ENCODE assay signal across 8 cellular contexts in genomic region chr17:59842901-59843652, GRCh38. TPM values are rescaled to one million over a fixed set of nuclear protein-coding genes. Genes with fewer than 3 reads are reported as not detected.
DNase-seq lines count a peak whose midpoint lies in the region; ATAC-seq, FAIRE-seq and TF ChIP-seq lines count a peak whose summit lies in the region.

No MANE protein-coding gene starts in this region.

- TF ChIP-seq RAD21 in H1 (IDR thresholded peaks at IDR 0.05 in 1 of 2, conservative IDR thresholded peaks at IDR 0.05 in 1 of 2; ENCODE audit: low read depth in 2 of 2, low read length in 2 of 2), result no peak

- H4K8ac ChIP-seq in H1 (ENCODE audit: extremely low read depth, insufficient read depth, low read length), result no peak overlapping the region
- no peak overlapping the region for H4K8ac ChIP-seq in trophoblast cell (ENCODE audit: low read depth, low read length)

- CTCF ChIA-PET in activated CD4-positive, alpha-beta T cell treated with anti-CD3 and anti-CD28 coated beads for 36 hours (lab: Charles Lee), result interaction anchor here (0.9 to 4.5 kb wide), 3 partner anchors 17 to 136 kb away, joined by 3 to 27 read pairs (median 4); partner anchors contain the start of genes PTRH2 and VMP1
- CTCF ChIA-PET in H1 (lab: Charles Lee; ENCODE audit: partially characterized antibody), result interaction anchor here (0.9 to 6.3 kb wide), 2 partner anchors 10 to 89 kb away, joined by 3 to 32 read pairs; no protein-coding TSS in a partner anchor

- no peak for TF ChIP-seq CTCF in H1 (IDR thresholded peaks at IDR 0.05; ENCODE audit: control extremely low read depth in 1 of 3, insufficient read depth in 1 of 3, low read depth in 1 of 3, low read length in 3 of 3)

- H2AK5ac ChIP-seq in H1 (ENCODE audit: low read depth, low read length) (no peak overlapping the region), trophoblast cell (ENCODE audit: low read length) (no peak overlapping the region)

- peak; percentile 71 for DNase-seq in activated CD4-positive, alpha-beta T cell treated with anti-CD3 and anti-CD28 coated beads for 36 hours
- DNase-seq in H1 (ENCODE audit: low read depth in 1 of 2, low spot score in 2 of 2) (no peak), trophoblast cell (peak; percentile 86 to 94), mesenteric fat pad (ENCODE audit: low spot score) (no peak), cortex of kidney (lab: John Stamatoyannopoulos, UW) (no peak), germinal center (ENCODE audit: low spot score) (no peak)

- intact Hi-C loops in activated CD4-positive, alpha-beta T cell treated with anti-CD3 and anti-CD28 coated beads for 36 hours (cut with DNase I, micrococcal nuclease), result loop anchor here (1.0 to 10.0 kb wide), 6 partner anchors 18 to 1506 kb away; no protein-coding TSS in a partner anchor

- H2BK5ac ChIP-seq in H1 (ENCODE audit: low read depth, low read length), result no peak overlapping the region
- no peak overlapping the region for H2BK5ac ChIP-seq in trophoblast cell (ENCODE audit: low read depth, low read length, poor library complexity)

- H3K9ac ChIP-seq in H1 (replicated peaks in 1 of 4; ENCODE audit: extremely low read depth in 1 of 4, low read depth in 3 of 4, low read length in 3 of 4), result no peak overlapping the region
- no peak overlapping the region for H3K9ac ChIP-seq in trophoblast cell (ENCODE audit: low read length)

- no peak for TF ChIP-seq EP300 in H1 (IDR thresholded peaks at IDR 0.05; ENCODE audit: borderline replicate concordance in 1 of 2, low read depth in 2 of 2, low read length in 2 of 2)

- H3K18ac ChIP-seq in H1 (ENCODE audit: extremely low read depth, low read length), result no peak overlapping the region
- H3K18ac ChIP-seq in trophoblast cell (ENCODE audit: low read length), result no peak overlapping the region

- no peak overlapping the region for H2BK20ac ChIP-seq in H1 (ENCODE audit: low read length)

- peaks cover 4% of the 10 kb centered on the region; the same call in 1 of the 2 replicates for H3K23me2 ChIP-seq in H1 (ENCODE audit: low read depth, low read length)

- no peaks in the 10 kb centered on the region for H3K9me3 ChIP-seq in H1 (ENCODE audit: insufficient read depth in 2 of 2, low read depth in 1 of 2, low read length in 1 of 2)
- H3K9me3 ChIP-seq in trophoblast cell (ENCODE audit: insufficient read depth, low read depth, low read length), result no peaks in the 10 kb centered on the region

- H3K4me1 ChIP-seq in H1 (replicated peaks in 1 of 4; ENCODE audit: control insufficient read depth in 3 of 4, insufficient read depth in 4 of 4, low read length in 3 of 4) (peaks cover 7 to 15% (median 10%) of the 10 kb centered on the region in 4 experiments; a peak in 6 of 7 replicates), trophoblast cell (ENCODE audit: control insufficient read depth in 1 of 2, insufficient read depth in 2 of 2, low read length in 2 of 2) (peaks cover 8 to 12% of the 10 kb centered on the region in 2 experiments)

- H3K14ac ChIP-seq in H1 (ENCODE audit: insufficient read length) (no peak overlapping the region), trophoblast cell (ENCODE audit: low read length) (no peak overlapping the region)

- no peak overlapping the region for H4K91ac ChIP-seq in H1 (replicated peaks; ENCODE audit: insufficient read length, low read length)
- no peak overlapping the region for H4K91ac ChIP-seq in trophoblast cell (ENCODE audit: low read depth, low read length)

- no peak overlapping the region for H3K56ac ChIP-seq in H1 (replicated peaks; ENCODE audit: insufficient read length, low read depth, low read length)

- H3K79me2 ChIP-seq in H1 (ENCODE audit: control insufficient read depth in 1 of 2, insufficient read depth in 2 of 2, low read length in 2 of 2), result peaks cover 3 to 28% of the 10 kb centered on the region in 2 experiments; a peak in 3 of 4 replicates
- H3K79me2 ChIP-seq in trophoblast cell (ENCODE audit: control insufficient read depth, insufficient read depth, low read length, poor library complexity), result peaks cover 6% of the 10 kb centered on the region

- H2BK12ac ChIP-seq in H1 (ENCODE audit: low read depth, low read length), result no peak overlapping the region
- H2BK12ac ChIP-seq in trophoblast cell (ENCODE audit: low read length), result no peak overlapping the region

- no peak overlapping the region for H2AFZ ChIP-seq in H1 (ENCODE audit: low read length)
- no peak overlapping the region for H2AFZ ChIP-seq in trophoblast cell (ENCODE audit: insufficient read depth, low read length, poor library complexity)

- H3K27ac Mint-ChIP-seq in activated CD4-positive, alpha-beta T cell treated with anti-CD3 and anti-CD28 coated beads for 36 hours, result peak overlapping the region; percentile 100

- 94% methylated on average over 13 of the region's 13 CpGs; no CpG with 5 or more reads in 1 of the 2 experiments for WGBS in H1 (ENCODE audit: extremely low coverage in 1 of 2, insufficient coverage in 1 of 2, insufficient read length in 1 of 2, insufficient replicate concordance in 2 of 2, low coverage in 1 of 2, low lambda C conversion rate in 2 of 2, missing lambda C conversion rate in 1 of 2), 2 experiments
- WGBS in trophoblast cell (ENCODE audit: extremely low coverage, insufficient coverage, insufficient read length), result no CpG with 5 or more reads among the region's 13 CpGs

- H3K79me1 ChIP-seq in H1 (ENCODE audit: low read depth, low read length) (no peaks in the 10 kb centered on the region), trophoblast cell (ENCODE audit: low read length) (peaks cover 15% of the 10 kb centered on the region)

- ATAC-seq in GM18505 (IDR thresholded peaks at IDR 0.05; ENCODE audit: unreplicated experiment), result no peak
- ATAC-seq in HG03354 (IDR thresholded peaks at IDR 0.05; ENCODE audit: poor library complexity, severe bottlenecking, unreplicated experiment), result peak; percentile 42
- peak; percentile 39 for ATAC-seq in activated CD4-positive, alpha-beta T cell treated with anti-CD3 and anti-CD28 coated beads for 36 hours

- no peaks in the 10 kb centered on the region for H4K20me1 ChIP-seq in H1 (replicated peaks in 1 of 2; ENCODE audit: control insufficient read depth in 1 of 2, insufficient read depth in 2 of 2, low read length in 2 of 2)

- H3K23ac ChIP-seq in H1 (ENCODE audit: insufficient read length), result no peak overlapping the region
- H3K23ac ChIP-seq in trophoblast cell (ENCODE audit: low read length), result no peak overlapping the region

- no peak overlapping the region for H4K12ac ChIP-seq in trophoblast cell (ENCODE audit: low read depth, low read length)

- H3K27me3 ChIP-seq in H1 (replicated peaks in 1 of 4; ENCODE audit: control insufficient read depth in 3 of 4, extremely low read depth in 1 of 4, insufficient read depth in 3 of 4, low read length in 3 of 4) (no peaks in the 10 kb centered on the region), trophoblast cell (ENCODE audit: insufficient read depth, low read length) (no peaks in the 10 kb centered on the region)

- H3K36me3 Mint-ChIP-seq in activated CD4-positive, alpha-beta T cell treated with anti-CD3 and anti-CD28 coated beads for 36 hours (ENCODE audit: low read depth), result peaks cover 59% of the 10 kb centered on the region

- no peak overlapping the region for H4K5ac ChIP-seq in H1 (ENCODE audit: insufficient read length, low read depth, low read length)

- no peak for FAIRE-seq in H1 (lab: Jason Lieb, UNC)

- no peak overlapping the region for H3K4ac ChIP-seq in H1 (replicated peaks; ENCODE audit: insufficient read length, low read depth, low read length)
- H3K4ac ChIP-seq in trophoblast cell (ENCODE audit: low read depth, low read length), result no peak overlapping the region

- H3K36me3 ChIP-seq in H1 (ENCODE audit: control insufficient read depth in 2 of 4, insufficient read depth in 4 of 4, low read length in 3 of 4) (peaks cover 0 to 27% (median 12%) of the 10 kb centered on the region in 4 experiments; a peak in 5 of 8 replicates), trophoblast cell (ENCODE audit: control insufficient read depth in 1 of 2, insufficient read depth in 2 of 2, low read length in 2 of 2) (peaks cover 4 to 11% of the 10 kb centered on the region in 2 experiments)

- H3K4me3 Mint-ChIP-seq in activated CD4-positive, alpha-beta T cell treated with anti-CD3 and anti-CD28 coated beads for 36 hours, result peak overlapping the region; percentile 100

- H2BK15ac ChIP-seq in H1 (ENCODE audit: low read length), result no peak overlapping the region

- TF ChIP-seq POLR2A in GM18505 (IDR thresholded peaks at IDR 0.05; ENCODE audit: borderline replicate concordance, extremely low read depth, insufficient read depth, insufficient read length), result peak; percentile 75
- peak; percentile 43 to 84 for TF ChIP-seq POLR2A in H1 (IDR thresholded peaks at IDR 0.05; ENCODE audit: control extremely low read depth in 1 of 2, low read depth in 2 of 2, low read length in 2 of 2)

- peaks cover 3% of the 10 kb centered on the region for H3K27me3 Mint-ChIP-seq in activated CD4-positive, alpha-beta T cell treated with anti-CD3 and anti-CD28 coated beads for 36 hours

- no peak overlapping the region for H2BK120ac ChIP-seq in H1 (replicated peaks; ENCODE audit: low read depth, low read length)
- no peak overlapping the region for H2BK120ac ChIP-seq in trophoblast cell (ENCODE audit: insufficient read depth, low read length, poor library complexity)

- POLR2A ChIA-PET in activated CD4-positive, alpha-beta T cell treated with anti-CD3 and anti-CD28 coated beads for 36 hours (lab: Charles Lee), result interaction anchor here (0.6 to 9.2 kb wide), 7 partner anchors 11 to 136 kb away, joined by 3 to 308 read pairs (median 83); partner anchors contain the start of genes PTRH2 and VMP1
- POLR2A ChIA-PET in H1 (lab: Charles Lee; ENCODE audit: partially characterized antibody), result interaction anchor here (0.6 to 11.2 kb wide), 4 partner anchors 14 to 90 kb away, joined by 3 to 137 read pairs (median 12); no protein-coding TSS in a partner anchor

- no peaks in the 10 kb centered on the region for H3K9me3 Mint-ChIP-seq in activated CD4-positive, alpha-beta T cell treated with anti-CD3 and anti-CD28 coated beads for 36 hours (ENCODE audit: low read depth)

- no peak overlapping the region for H3K27ac ChIP-seq in H1 (ENCODE audit: low read depth, low read length)
- H3K27ac ChIP-seq in trophoblast cell (ENCODE audit: low read depth, low read length), result peak overlapping the region; percentile 59

- no peak overlapping the region for H3K4me2 ChIP-seq in H1 (ENCODE audit: insufficient read depth in 1 of 2, low read depth in 2 of 2, low read length in 2 of 2)
- no peak overlapping the region for H3K4me2 ChIP-seq in trophoblast cell (ENCODE audit: low read length)

- peaks cover 59% of the 10 kb centered on the region for H3K4me1 Mint-ChIP-seq in activated CD4-positive, alpha-beta T cell treated with anti-CD3 and anti-CD28 coated beads for 36 hours

- no peak overlapping the region for H3K4me3 ChIP-seq in H1 (ENCODE audit: extremely low read depth in 1 of 4, insufficient read depth in 2 of 4, low read depth in 3 of 4, low read length in 4 of 4)
- H3K4me3 ChIP-seq in trophoblast cell (ENCODE audit: low read depth, low read length), result no peak overlapping the region

RNA-seq across cellular contexts. Expression of gene TUBD1, which starts 49.7 kb away (rescaled TPM):
- 10 to 100 TPM; 10.6 to 11.0 TPM for total RNA-seq in activated CD4-positive, alpha-beta T cell treated with anti-CD3 and anti-CD28 coated beads for 36 hours
- total RNA-seq in H1 (2021; fragmentation: NEBNext Ultra II Directional; extraction: Animal tissue kit (Norgen Biotek cat#: 25700)), result 16.1 and 17.5 TPM in 2 replicates
- polyA plus RNA-seq in H1 (2011; rRNA removed), result 5.7 and 9.1 TPM in 2 replicates
- polyA plus RNA-seq in H1 (2011; cell fraction: cytosol; rRNA removed), result 7.3 TPM
- polyA plus RNA-seq in H1 (2011; cell fraction: nucleus; rRNA removed), result 3.4 TPM
- polyA plus RNA-seq in H1 (2012, experiment 1 of 2), result 11.2 to 22.7 TPM (median 15.5 TPM) in 4 replicates
- 2.3 TPM for polyA plus RNA-seq in H1 (2012, experiment 2 of 2)
- polyA plus RNA-seq in H1 (2013, experiment 1 of 2), result 11.9 TPM
- polyA plus RNA-seq in H1 (2013, experiment 2 of 2), result 12.3 TPM
- polyA minus RNA-seq in H1 (2011; rRNA and poly(A)+ RNA removed), result 20.3 and 30.4 TPM in 2 replicates
- polyA minus RNA-seq in H1 (2011; cell fraction: cytosol; rRNA and poly(A)+ RNA removed), result 11.9 TPM
- polyA minus RNA-seq in H1 (2011; cell fraction: nucleus; rRNA and poly(A)+ RNA removed), result 16.1 TPM
- 12.0 and 13.0 TPM in 2 replicates for polyA plus RNA-seq in trophoblast cell (2013)
- total RNA-seq in mesenteric fat pad, result 6.8 TPM

RNA-seq across cellular contexts. Expression of gene RPS6KB1, which starts 49.8 kb away (rescaled TPM):
- total RNA-seq in activated CD4-positive, alpha-beta T cell treated with anti-CD3 and anti-CD28 coated beads for 36 hours, result 10 to 100 TPM; 52.6 to 54.5 TPM
- 25.5 and 28.4 TPM in 2 replicates for total RNA-seq in H1 (2021; fragmentation: NEBNext Ultra II Directional; extraction: Animal tissue kit (Norgen Biotek cat#: 25700))
- 2.1 and 3.4 TPM in 2 replicates for polyA plus RNA-seq in H1 (2011; rRNA removed)
- 4.1 TPM for polyA plus RNA-seq in H1 (2011; cell fraction: cytosol; rRNA removed)
- 2.9 TPM for polyA plus RNA-seq in H1 (2011; cell fraction: nucleus; rRNA removed)
- 9.2 to 19.7 TPM (median 12.8 TPM) in 4 replicates for polyA plus RNA-seq in H1 (2012, experiment 1 of 2)
- polyA plus RNA-seq in H1 (2012, experiment 2 of 2), result 0.62 TPM
- 8.7 TPM for polyA plus RNA-seq in H1 (2013, experiment 1 of 2)
- 8.7 TPM for polyA plus RNA-seq in H1 (2013, experiment 2 of 2)
- 9.3 and 10.5 TPM in 2 replicates for polyA minus RNA-seq in H1 (2011; rRNA and poly(A)+ RNA removed)
- 10.7 TPM for polyA minus RNA-seq in H1 (2011; cell fraction: cytosol; rRNA and poly(A)+ RNA removed)
- 16.8 TPM for polyA minus RNA-seq in H1 (2011; cell fraction: nucleus; rRNA and poly(A)+ RNA removed)
- 20.7 and 27.6 TPM in 2 replicates for polyA plus RNA-seq in trophoblast cell (2013)
- total RNA-seq in mesenteric fat pad, result 43.0 TPM

Comparison
In these comparisons a context has a peak if more than half of its experiments do, and no peak if none do; other contexts are left out.
1. DNase-seq: peak in activated CD4-positive, alpha-beta T cell treated with anti-CD3 and anti-CD28 coated beads for 36 hours (single experiment) and trophoblast cell (2 of 2); none in H1 (0 of 2), mesenteric fat pad (single experiment), cortex of kidney (single experiment) and germinal center (single experiment).